ENCODE assay signal across 1 cellular context in genomic region chr10:95275726-95276366, GRCh38.
A peak's percentile ranks its signal among the peaks of the same experiment; 100 is the strongest.
TF ChIP-seq lines count a peak whose summit lies in the region.

No MANE protein-coding gene starts in this region.

TF ChIP-seq in IMR-90, 13 proteins besides CTCF, POLR2A, EP300 and RAD21:
- TF ChIP-seq CEBPB (IDR thresholded peaks at IDR 0.05; ENCODE audit: low read depth, low read length) (peak; percentile 20; the same call in 1 of the 2 replicates), MAZ (IDR thresholded peaks at IDR 0.05; ENCODE audit: borderline replicate concordance, low read depth, low read length) (no peak)
